In genomic region chr11:107018902-107019493, GRCh38 we compare ENCODE assay signal across 8 cellular contexts. TPM values are rescaled to one million over a fixed set of nuclear protein-coding genes. Genes with fewer than 3 reads are reported as not detected.
A peak's percentile ranks its signal among the peaks of the same experiment; 100 is the strongest.
DNase-seq lines count a peak whose midpoint lies in the region; ATAC-seq, FAIRE-seq and TF ChIP-seq lines count a peak whose summit lies in the region.

No MANE protein-coding gene starts in this region.

- no peaks in the 10 kb centered on the region for H3K9me3 ChIP-seq in pancreas

- H3K4me1 ChIP-seq in pancreas = peaks cover 0 to 3% (median 0%) of the 10 kb centered on the region in 3 donors

- TF ChIP-seq CTCF in pancreas (IDR thresholded peaks at IDR 0.05) = no peak

- no peak for FAIRE-seq in pancreas (lab: Jason Lieb, UNC)

- intact Hi-C loops in cardiac septum (cut with DNase I) (loop anchor here (5.0 kb wide), 1 partner anchor 297 kb away; no protein-coding TSS in a partner anchor), pancreas (cut with DNase I) (no loop called here)

- no peaks in the 10 kb centered on the region for H3K36me3 ChIP-seq in pancreas

- no peak overlapping the region for H3K27ac ChIP-seq in pancreas

- H3K4me3 ChIP-seq in pancreas = peak overlapping the region; percentile 12 to 54 (median 34)

- 1% methylated on average over 36 of the region's 36 CpGs for WGBS in pancreas, 2 donors

- ATAC-seq in pancreas (peak; percentile 76 to 91 (median 87)), GM18909 (IDR thresholded peaks at IDR 0.05; ENCODE audit: poor library complexity, unreplicated experiment) (no peak), GM19455 (IDR thresholded peaks at IDR 0.05; ENCODE audit: unreplicated experiment) (no peak), HG03442 (IDR thresholded peaks at IDR 0.05; ENCODE audit: unreplicated experiment) (no peak)

- DNase-seq in EL (peak; percentile 63), KG1 (lab: John Stamatoyannopoulos, UW) (peak; percentile 7), amniotic epithelial cell (ENCODE audit: low read depth) (peak; percentile 70), cardiac septum (ENCODE audit: low spot score) (peak; percentile 75), pancreas (peak; percentile 46 to 90 (median 62))

- H3K27me3 ChIP-seq in pancreas = peaks cover 0 to 8% (median 0%) of the 10 kb centered on the region in 4 donors

RNA-seq across cellular contexts. Expression of gene GUCY1A2, which starts 0.7 kb away (rescaled TPM):
- total RNA-seq in cardiac septum = 11.0 TPM
- 10 to 100 TPM in 2 of 6 donors, 1 to 10 TPM in 4; 6.5 to 14.5 (median 8.8) TPM for total RNA-seq in pancreas
- 1 to 10 TPM; 1.1 to 2.6 TPM for polyA plus RNA-seq in pancreas

Comparison
In these comparisons a context has a peak if more than half of its experiments do, and no peak if none do; other contexts are left out.
1. DNase-seq: peak in every context shown above with its lines; median percentile 75 in cardiac septum; 70 in amniotic epithelial cell; 63 in EL; 62 in pancreas; 7 in KG1.
2. ATAC-seq: peak in pancreas (4 of 4); none in GM18909 (single experiment), GM19455 (single experiment) and HG03442 (single experiment).